In genomic region chr12:67887065-67887464, GRCh38 we compare ENCODE assay signal across 34 cellular contexts.
"Had no signal": no experiment of that assay in that cellular context is flagged by ENCODE, and none has a peak within 500 bp of the region (broad histone marks: within the 10 kb centered on the region; RNA-seq: fewer than 3 reads in every experiment).

No MANE protein-coding gene starts in this region.

- DNase-seq: activated B cell treated with CpG ODN at 0.5 μM for 24 hours; activated CD4-positive, alpha-beta memory T cell treated with anti-CD3 and anti-CD28 coated beads for 36 hours; activated CD4-positive, alpha-beta T cell treated with anti-CD3 and anti-CD28 coated beads for 4 hours; activated CD4-positive, alpha-beta T cell treated with anti-CD3 and anti-CD28 coated beads, Interleukin-2, amount 10 ng/mL, durations not matched to agents 24 days and 14 days; activated CD4-positive, alpha-beta T cell treated with anti-CD3 and anti-CD28 coated beads, Interleukin-2, amount 50 U/mL, for 1 hour; activated CD4-positive, alpha-beta T cell treated with anti-CD3 and anti-CD28 coated beads, Interleukin-2, amount 50 U/mL, for 4 hours; activated CD4-positive, CD25-positive, alpha-beta regulatory T cell treated with anti-CD3 and anti-CD28 coated beads, Interleukin-2, amount 50 U/mL, for 72 hours; activated CD8-positive, alpha-beta memory T cell treated with anti-CD3 and anti-CD28 coated beads, Interleukin-2, amount 50 U/mL, for 4 hours; activated CD8-positive, alpha-beta T cell treated with anti-CD3 and anti-CD28 coated beads for 36 hours; activated effector memory CD4-positive, alpha-beta T cell treated with anti-CD3 and anti-CD28 coated beads, Interleukin-2, amount 50 U/mL, for 16 hours; activated gamma-delta T cell treated with Interleukin-2 at 50 U/mL for 16 hours; activated naive CD4-positive, alpha-beta T cell; activated naive CD4-positive, alpha-beta T cell treated with anti-CD3 and anti-CD28 coated beads for 36 hours; activated naive CD4-positive, alpha-beta T cell treated with anti-CD3 and anti-CD28 coated beads, Interleukin-2, amount 50 U/mL, for 16 hours; activated naive CD8-positive, alpha-beta T cell treated with anti-CD3 and anti-CD28 coated beads for 36 hours; activated T-cell treated with anti-CD3 and anti-CD28 coated beads for 4 hours; activated T-cell treated with anti-CD3 and anti-CD28 coated beads, Interleukin-2, amount 50 U/mL, for 1 hour; activated T-cell treated with anti-CD3 and anti-CD28 coated beads, Interleukin-2, amount 50 U/mL, for 4 hours; activated T-cell treated with anti-CD3 and anti-CD28 coated beads, Interleukin-2, amount 50 U/mL, for 72 hours; adrenal gland; amniotic stem cell; aorta; body of pancreas; brain microvascular endothelial cell; caudate nucleus; cerebellar nuclear complex; T-helper 1 cell; T-helper 2 cell; T-helper 9 cell had no signal

- H3K9me3 ChIP-seq: adrenal gland, body of pancreas, breast epithelium had no signal

- FAIRE-seq: TTC549 had no signal

- H3K4me1 ChIP-seq: adrenal gland, breast epithelium had no signal

- H3K27ac ChIP-seq: adrenal gland, body of pancreas, brain microvascular endothelial cell, breast epithelium, VCaP had no signal

- H3K27me3 ChIP-seq: adrenal gland, body of pancreas, brain microvascular endothelial cell, breast epithelium had no signal

- H3K36me3 ChIP-seq: adrenal gland, brain microvascular endothelial cell, breast epithelium had no signal

- H3K4me3 ChIP-seq: adrenal gland, body of pancreas, breast epithelium had no signal

- ATAC-seq: activated CD8-positive, alpha-beta T cell treated with anti-CD3 and anti-CD28 coated beads for 36 hours; activated naive CD4-positive, alpha-beta T cell treated with anti-CD3 and anti-CD28 coated beads, Interleukin-2, amount 50 U/mL, for 72 hours; activated T-cell treated with anti-CD3 and anti-CD28 coated beads, Interleukin-2, amount 50 U/mL, for 4 hours; activated T-cell treated with anti-CD3 and anti-CD28 coated beads, Interleukin-2, amount 50 U/mL, for 72 hours; activated T-helper 17 cell treated with anti-CD3 and anti-CD28 coated beads, Interleukin-2, amount 50 U/mL, for 72 hours; body of pancreas had no signal
